In genomic region chr19:54448037-54448773, GRCh38 we compare ENCODE assay signal across 8 cellular contexts. TPM values are rescaled to one million over a fixed set of nuclear protein-coding genes. Genes with fewer than 3 reads are reported as not detected.
DNase-seq lines count a peak whose midpoint lies in the region; ATAC-seq and TF ChIP-seq lines count a peak whose summit lies in the region.

No MANE protein-coding gene starts in this region.

- H2AFZ ChIP-seq in ACC112 (ENCODE audit: low read length, unreplicated experiment): peak overlapping the region; percentile 13

- peak overlapping the region; percentile 93 for H3K27ac ChIP-seq in ACC112 (ENCODE audit: low read depth, low read length)
- H3K27ac ChIP-seq in substantia nigra (ENCODE audit: low read depth, low read length, poor library complexity, severe bottlenecking): peak overlapping the region; percentile 93

- H3K27me3 ChIP-seq in ACC112 (ENCODE audit: insufficient read depth, low read length): no peaks in the 10 kb centered on the region

- H3K79me2 ChIP-seq in ACC112 (ENCODE audit: control insufficient read depth, insufficient read depth, low read length, unreplicated experiment): peaks cover 55% of the 10 kb centered on the region

- POLR2A ChIA-PET in activated CD8-positive, alpha-beta T cell treated with anti-CD3 and anti-CD28 coated beads, Interleukin-2, amount 10 ng/mL, durations not matched to agents 7 days and 5 days (lab: Charles Lee): interaction anchor here (0.6 to 2.9 kb wide), 16 partner anchors 9 to 1016 kb away, joined by 3 to 22 read pairs (median 4); partner anchors contain the start of genes LENG9 and ZNF761

- H3K4me1 ChIP-seq in ACC112 (ENCODE audit: control insufficient read depth, insufficient read depth, low read length, unreplicated experiment) (peaks cover 18% of the 10 kb centered on the region), mucosa of descending colon (ENCODE audit: low read depth) (peaks cover 30% of the 10 kb centered on the region)

- no peak for TF ChIP-seq POLR2A in erythroblast (IDR thresholded peaks at IDR 0.05; ENCODE audit: low read length)

- H3K9me3 Mint-ChIP-seq in activated CD8-positive, alpha-beta T cell treated with anti-CD3 and anti-CD28 coated beads, Interleukin-2, amount 10 ng/mL, durations not matched to agents 7 days and 5 days (ENCODE audit: insufficient read depth): no peaks in the 10 kb centered on the region

- peaks cover 9% of the 10 kb centered on the region; the same call in 1 of the 2 replicates for H3K36me3 ChIP-seq in ACC112 (ENCODE audit: insufficient read depth, low read length)
- H3K36me3 ChIP-seq in mucosa of descending colon (ENCODE audit: low read depth): no peaks in the 10 kb centered on the region

- ATAC-seq in GM18511 (IDR thresholded peaks at IDR 0.05; ENCODE audit: unreplicated experiment) (peak; percentile 23), mucosa of descending colon (peak; percentile 26), GM18868 (IDR thresholded peaks at IDR 0.05; ENCODE audit: unreplicated experiment) (no peak)
- ATAC-seq in activated CD8-positive, alpha-beta T cell treated with anti-CD3 and anti-CD28 coated beads, Interleukin-2, amount 10 ng/mL, durations not matched to agents 7 days and 5 days: peak; percentile 12

- DNase-seq in NAMALWA (ENCODE audit: low spot score) (peak; percentile 51), erythroblast (lab: John Stamatoyannopoulos, UW) (peak; percentile 63 to 78), mucosa of descending colon (peak; percentile 68 to 77 (median 70)), substantia nigra (lab: John Stamatoyannopoulos, UW) (peak in 23 of 49 donors; percentile 25 to 66 (median 46))
- peak; percentile 38 for DNase-seq in activated CD8-positive, alpha-beta T cell treated with anti-CD3 and anti-CD28 coated beads, Interleukin-2, amount 10 ng/mL, durations not matched to agents 7 days and 5 days

- H3K4me3 ChIP-seq in ACC112 (ENCODE audit: low read depth, low read length): peak overlapping the region; percentile 98
- peak overlapping the region; percentile 79 for H3K4me3 ChIP-seq in mucosa of descending colon

- peaks cover 60% of the 10 kb centered on the region for H3K36me3 Mint-ChIP-seq in activated CD8-positive, alpha-beta T cell treated with anti-CD3 and anti-CD28 coated beads, Interleukin-2, amount 10 ng/mL, durations not matched to agents 7 days and 5 days (ENCODE audit: low read depth)

- peak overlapping the region; percentile 100 for H3K27ac Mint-ChIP-seq in activated CD8-positive, alpha-beta T cell treated with anti-CD3 and anti-CD28 coated beads, Interleukin-2, amount 10 ng/mL, durations not matched to agents 7 days and 5 days

- no peaks in the 10 kb centered on the region for H3K9me3 ChIP-seq in mucosa of descending colon

- CTCF ChIA-PET in activated CD8-positive, alpha-beta T cell treated with anti-CD3 and anti-CD28 coated beads, Interleukin-2, amount 10 ng/mL, durations not matched to agents 7 days and 5 days (lab: Charles Lee): interaction anchor here (0.7 to 1.7 kb wide), 11 partner anchors 10 to 712 kb away, joined by 3 to 19 read pairs (median 4); partner anchors contain the start of genes LENG9 and TTYH1

- TF ChIP-seq CTCF in mucosa of descending colon (IDR thresholded peaks at IDR 0.05): no peak

- peak overlapping the region; percentile 97 for H3K4me3 Mint-ChIP-seq in activated CD8-positive, alpha-beta T cell treated with anti-CD3 and anti-CD28 coated beads, Interleukin-2, amount 10 ng/mL, durations not matched to agents 7 days and 5 days

- peaks cover 36% of the 10 kb centered on the region for H3K4me1 Mint-ChIP-seq in activated CD8-positive, alpha-beta T cell treated with anti-CD3 and anti-CD28 coated beads, Interleukin-2, amount 10 ng/mL, durations not matched to agents 7 days and 5 days (ENCODE audit: low read depth)

- no peaks in the 10 kb centered on the region for H3K27me3 Mint-ChIP-seq in activated CD8-positive, alpha-beta T cell treated with anti-CD3 and anti-CD28 coated beads, Interleukin-2, amount 10 ng/mL, durations not matched to agents 7 days and 5 days (ENCODE audit: low read depth)

- intact Hi-C loops in mucosa of descending colon (cut with DNase I, micrococcal nuclease): no loop called here

RNA-seq across cellular contexts. Expression of gene LENG8, which starts 0.8 kb away (rescaled TPM):
- total RNA-seq in activated CD8-positive, alpha-beta T cell treated with anti-CD3 and anti-CD28 coated beads, Interleukin-2, amount 10 ng/mL, durations not matched to agents 7 days and 5 days: 100 to 1,000 TPM; 171 to 181 TPM
- 100 to 1,000 TPM; 157 to 214 (median 199) TPM for total RNA-seq in mucosa of descending colon

RNA-seq across cellular contexts. Expression of gene LENG9, which starts 15.4 kb away (rescaled TPM):
- 1 to 10 TPM; 5.3 to 5.6 TPM for total RNA-seq in activated CD8-positive, alpha-beta T cell treated with anti-CD3 and anti-CD28 coated beads, Interleukin-2, amount 10 ng/mL, durations not matched to agents 7 days and 5 days
- 10 to 100 TPM in 2 of 3 donors, 1 to 10 TPM in 1; 9.2 to 21.6 (median 20.9) TPM for total RNA-seq in mucosa of descending colon

RNA-seq across cellular contexts. Expression of gene CDC42EP5, which starts 24.9 kb away (rescaled TPM):
- not detected for total RNA-seq in activated CD8-positive, alpha-beta T cell treated with anti-CD3 and anti-CD28 coated beads, Interleukin-2, amount 10 ng/mL, durations not matched to agents 7 days and 5 days
- total RNA-seq in mucosa of descending colon: 100 to 1,000 TPM; 130 to 446 (median 319) TPM

RNA-seq across cellular contexts. Expression of gene TTYH1, which starts 32.9 kb away (rescaled TPM):
- 1 to 10 TPM in 1 of 2 experiments, under 1 TPM in 1; 0.99 to 1.3 TPM for total RNA-seq in activated CD8-positive, alpha-beta T cell treated with anti-CD3 and anti-CD28 coated beads, Interleukin-2, amount 10 ng/mL, durations not matched to agents 7 days and 5 days
- 1 to 10 TPM in 2 of 3 donors, under 1 TPM in 1; 0.55 to 8.7 (median 1.3) TPM for total RNA-seq in mucosa of descending colon

RNA-seq across cellular contexts. Expression of gene LAIR2, which starts 54.4 kb away (rescaled TPM):
- 1 to 10 TPM; 1.4 to 1.6 TPM for total RNA-seq in activated CD8-positive, alpha-beta T cell treated with anti-CD3 and anti-CD28 coated beads, Interleukin-2, amount 10 ng/mL, durations not matched to agents 7 days and 5 days
- total RNA-seq in mucosa of descending colon: not detected

Comparison
In these comparisons a context has a peak if more than half of its experiments do, and no peak if none do; other contexts are left out.
1. RNA of gene CDC42EP5, which starts 24.9 kb away (total RNA-seq): 130 to 446 TPM in mucosa of descending colon; not detected in activated CD8-positive, alpha-beta T cell treated with anti-CD3 and anti-CD28 coated beads, Interleukin-2, amount 10 ng/mL, durations not matched to agents 7 days and 5 days; every median in the first group is over 100 times any median in the second.